ENCODE assay signal across 8 cellular contexts in genomic region chr21:32771134-32771523, GRCh38. TPM values are rescaled to one million over a fixed set of nuclear protein-coding genes. Genes with fewer than 3 reads are reported as not detected.
DNase-seq lines count a peak whose midpoint lies in the region; ATAC-seq and TF ChIP-seq lines count a peak whose summit lies in the region.

No MANE protein-coding gene starts in this region.

- TF ChIP-seq CTCF in brain (conservative IDR thresholded peaks at IDR 0.05) = no peak

- H3K27me3 Mint-ChIP-seq in T-cell = peaks cover 2 to 3% of the 10 kb centered on the region in 2 donors
- peaks cover 15% of the 10 kb centered on the region for H3K27me3 Mint-ChIP-seq in brain

- ATAC-seq in GM19463 (IDR thresholded peaks at IDR 0.05; ENCODE audit: unreplicated experiment) = peak; percentile 30
- ATAC-seq in HG03521 (IDR thresholded peaks at IDR 0.05; ENCODE audit: unreplicated experiment) = peak; percentile 40
- peak; percentile 39 to 48 (median 44) for ATAC-seq in T-cell (replicated peaks in 1 of 4)

- H3K36me3 Mint-ChIP-seq in T-cell (peaks cover 26% of the 10 kb centered on the region), brain (peaks cover 29% of the 10 kb centered on the region)

- DNase-seq in ELR (ENCODE audit: low read depth) (peak; percentile 78), T-cell (peak in 27 of 34 experiments; percentile 3 to 64 (median 45)), iPS-NIHi7 (ENCODE audit: extremely low spot score) (peak; percentile 72), OCI-M2 (lab: John Stamatoyannopoulos, UW; ENCODE audit: unreplicated experiment) (no peak)
- DNase-seq in stimulated activated CD4-positive, alpha-beta T cell treated with anti-CD3 and anti-CD28 coated beads, Interleukin-1b, Interleukin-23, amount 100 ng/mL, for 24 hours (ENCODE audit: low read depth in 4 of 4, low spot score in 1 of 4) = peak in 3 of 4 experiments; percentile 6 to 32 (median 18)

- H3K4me1 Mint-ChIP-seq in T-cell (peaks cover 64 to 75% (median 67%) of the 10 kb centered on the region in 3 donors), brain (peaks cover 61% of the 10 kb centered on the region)

- CTCF ChIA-PET in T-cell (lab: Charles Lee) = interaction anchor here (0.6 to 1.2 kb wide), 13 partner anchors 9 to 812 kb away, joined by 3 to 7 read pairs (median 4); partner anchors contain the start of gene SYNJ1 (in 1 of the 2)

- H3K9me3 Mint-ChIP-seq in T-cell = no peaks in the 10 kb centered on the region
- H3K9me3 Mint-ChIP-seq in brain = peaks cover 0 to 11% (median 0%) of the 10 kb centered on the region in 5 experiments

- H3K27ac Mint-ChIP-seq in T-cell (peak overlapping the region; percentile 77 to 87), brain (peak overlapping the region; percentile 96 to 99 (median 96))

- POLR2A ChIA-PET in T-cell (lab: Charles Lee) = interaction anchor here (0.6 to 1.2 kb wide), 15 partner anchors 12 to 1027 kb away, joined by 3 to 12 read pairs (median 4); partner anchors contain the start of genes DONSON (in 1 of the 2) and SYNJ1 (in 1 of the 2)

- H3K4me3 Mint-ChIP-seq in T-cell (peak overlapping the region; percentile 84 to 98 (median 95)), brain (peak overlapping the region; percentile 96 to 100 (median 99))

RNA-seq across cellular contexts. Expression of gene PAXBP1, which starts 0.4 kb away (rescaled TPM):
- total RNA-seq in T-cell = 10 to 100 TPM; 54.0 to 66.2 (median 58.2) TPM
- 5.9 TPM for polyA plus RNA-seq in brain (ENCODE audit: insufficient read depth, low read depth, low replicate concordance)

RNA-seq across cellular contexts. Expression of gene SYNJ1, which starts 43.3 kb away (rescaled TPM):
- total RNA-seq in T-cell = 10 to 100 TPM; 15.2 to 24.0 (median 20.3) TPM
- polyA plus RNA-seq in brain (ENCODE audit: insufficient read depth, low read depth, low replicate concordance) = 15.5 TPM
